9 cellular contexts compared by ENCODE assay signal in genomic region chr22:21570398-21570797, GRCh38. TPM values are rescaled to one million over a fixed set of nuclear protein-coding genes. Genes with fewer than 3 reads are reported as not detected.
DNase-seq lines count a peak whose midpoint lies in the region; ATAC-seq and TF ChIP-seq lines count a peak whose summit lies in the region.
"Had no signal": no experiment of that assay in that cellular context is flagged by ENCODE, and none has a peak within 500 bp of the region (broad histone marks: within the 10 kb centered on the region; RNA-seq: fewer than 3 reads in every experiment).

No MANE protein-coding gene starts in this region.

- ATAC-seq in DND-41 (ENCODE audit: insufficient read depth, low read depth), result no peak
- ATAC-seq in heart left ventricle, result no peak

- no peak overlapping the region for H2AFZ ChIP-seq in ACC112 (ENCODE audit: low read length, unreplicated experiment)
- no peak overlapping the region for H2AFZ ChIP-seq in DND-41 (ENCODE audit: low read depth, low read length)
- no peak overlapping the region for H2AFZ ChIP-seq in hepatocyte

- H3K9me3 ChIP-seq in DND-41 (ENCODE audit: insufficient read depth, low read length, severe bottlenecking) (no peaks in the 10 kb centered on the region), SK-N-MC (ENCODE audit: low read depth, low read length) (no peaks in the 10 kb centered on the region), hepatocyte (ENCODE audit: low read depth) (no peaks in the 10 kb centered on the region), suprapubic skin (no peaks in the 10 kb centered on the region), heart left ventricle (no peaks in the 10 kb centered on the region)

- H4K20me1 ChIP-seq in DND-41 (ENCODE audit: insufficient read depth, low read length) (peaks cover 68% of the 10 kb centered on the region), hepatocyte (ENCODE audit: insufficient read depth, poor library complexity, severe bottlenecking) (peaks cover 74% of the 10 kb centered on the region)

- H3K79me2 ChIP-seq in ACC112 (ENCODE audit: control insufficient read depth, insufficient read depth, low read length, unreplicated experiment) (peaks cover 75% of the 10 kb centered on the region), DND-41 (ENCODE audit: insufficient read depth, low read length) (peaks cover 82% of the 10 kb centered on the region), hepatocyte (peaks cover 78% of the 10 kb centered on the region)

- H3K4me3 ChIP-seq in ACC112 (ENCODE audit: low read depth, low read length), result peak overlapping the region; percentile 47
- peak overlapping the region in 1 of 2 experiments; percentile 89; a peak in 1 of 4 replicates for H3K4me3 ChIP-seq in DND-41 (ENCODE audit: low read depth in 1 of 2, low read length in 2 of 2)
- H3K4me3 ChIP-seq in SK-N-MC, result peak overlapping the region; percentile 82
- no peak overlapping the region for H3K4me3 ChIP-seq in hepatocyte
- no peak overlapping the region for H3K4me3 ChIP-seq in suprapubic skin
- H3K4me3 ChIP-seq in heart left ventricle, result peak overlapping the region in 1 of 12 donors; percentile 98

- no peak for TF ChIP-seq POLR2A in suprapubic skin (IDR thresholded peaks at IDR 0.05)
- no peak for TF ChIP-seq POLR2A in heart left ventricle (IDR thresholded peaks at IDR 0.05)

- WGBS in hepatocyte (ENCODE audit: low lambda C conversion rate, missing lambda C conversion rate), result 65% methylated on average over 4 of the region's 4 CpGs
- WGBS in suprapubic skin, result 47% methylated on average over 4 of the region's 4 CpGs
- 48 to 57% (median 50%) methylated on average over 4 of the region's 4 CpGs for WGBS in heart left ventricle, 4 donors

- H3K27me3 ChIP-seq in ACC112 (ENCODE audit: insufficient read depth, low read length) (no peaks in the 10 kb centered on the region), DND-41 (ENCODE audit: insufficient read depth, low read length, poor library complexity) (no peaks in the 10 kb centered on the region), hepatocyte (no peaks in the 10 kb centered on the region), suprapubic skin (no peaks in the 10 kb centered on the region), heart left ventricle (no peaks in the 10 kb centered on the region)

- H3K4me2 ChIP-seq in DND-41 (ENCODE audit: insufficient read depth, low read length) (peak overlapping the region; percentile 91), hepatocyte (peak overlapping the region; percentile 84)

- H3K9ac ChIP-seq in DND-41 (ENCODE audit: low read depth, low read length), result peak overlapping the region; percentile 95; the same call in 1 of the 2 replicates
- peak overlapping the region; percentile 46 for H3K9ac ChIP-seq in SK-N-MC (ENCODE audit: insufficient read length)

- no peaks in the 10 kb centered on the region for H3K9me2 ChIP-seq in hepatocyte (replicated peaks; ENCODE audit: insufficient read depth)

- intact Hi-C loops in heart left ventricle (cut with DNase I), result loop anchor here in 2 of 10 donors (5.0 kb wide), 2 partner anchors 37 to 52 kb away; no protein-coding TSS in a partner anchor

- H3K27ac ChIP-seq in ACC112 (ENCODE audit: low read depth, low read length) (no peak overlapping the region), DND-41 (ENCODE audit: low read length) (no peak overlapping the region), SK-N-MC (peak overlapping the region; percentile 65), hepatocyte (no peak overlapping the region), suprapubic skin (no peak overlapping the region), heart left ventricle (peak overlapping the region in 1 of 12 donors; percentile 59)

- TF ChIP-seq CTCF in DND-41 (IDR thresholded peaks at IDR 0.05; ENCODE audit: borderline replicate concordance, extremely low read depth, low read length, poor library complexity, severe bottlenecking) (no peak), hepatocyte (IDR thresholded peaks at IDR 0.05; ENCODE audit: poor library complexity) (no peak), suprapubic skin (IDR thresholded peaks at IDR 0.05) (no peak), heart left ventricle (IDR thresholded peaks at IDR 0.05) (no peak)

- H3K4me1 ChIP-seq in ACC112 (ENCODE audit: control insufficient read depth, insufficient read depth, low read length, unreplicated experiment) (peaks cover 30% of the 10 kb centered on the region), DND-41 (ENCODE audit: insufficient read depth, low read length) (peaks cover 52% of the 10 kb centered on the region), hepatocyte (ENCODE audit: insufficient read depth) (peaks cover 50% of the 10 kb centered on the region), suprapubic skin (peaks cover 62% of the 10 kb centered on the region), heart left ventricle (peaks cover 4 to 69% (median 59%) of the 10 kb centered on the region in 12 donors)

- TF ChIP-seq EP300 in suprapubic skin (IDR thresholded peaks at IDR 0.05), result no peak

- H3K36me3 ChIP-seq in ACC112 (ENCODE audit: insufficient read depth, low read length), result no peaks in the 10 kb centered on the region
- H3K36me3 ChIP-seq in DND-41 (ENCODE audit: insufficient read depth, low read length), result peaks cover 46% of the 10 kb centered on the region
- peaks cover 6% of the 10 kb centered on the region; the same call in 1 of the 2 replicates for H3K36me3 ChIP-seq in SK-N-MC (ENCODE audit: insufficient read depth, low read length)
- no peaks in the 10 kb centered on the region for H3K36me3 ChIP-seq in hepatocyte (replicated peaks; ENCODE audit: insufficient read depth, low read depth)
- no peaks in the 10 kb centered on the region for H3K36me3 ChIP-seq in suprapubic skin
- peaks cover 0 to 6% (median 0%) of the 10 kb centered on the region in 9 donors for H3K36me3 ChIP-seq in heart left ventricle

- no peak for DNase-seq in DND-41
- DNase-seq in SK-N-MC (ENCODE audit: low read depth, low spot score), result no peak
- no peak for DNase-seq in hepatocyte (ENCODE audit: low spot score)
- no peak for DNase-seq in suprapubic skin (ENCODE audit: low spot score in 2 of 2)
- no peak for DNase-seq in HuH-7.5 (ENCODE audit: low spot score)
- no peak for DNase-seq in heart left ventricle
- no peak for DNase-seq in ACHN
- DNase-seq: NCI-H1930 had no signal

- in situ Hi-C loops in ACHN (cut with HindIII; ENCODE audit: low pct_ligation_motif_present, low pct_unique_long_range_greater_than_20kb, low sequenced_read_pairs), result no loop called here

RNA-seq across cellular contexts. Expression of gene UBE2L3, which starts 2.9 kb away (rescaled TPM):
- total RNA-seq in hepatocyte, result 49.3 and 52.0 TPM in 2 replicates
- 85.7 and 91.0 TPM in 2 replicates for polyA plus RNA-seq in hepatocyte
- total RNA-seq in suprapubic skin, result 10 to 100 TPM; 28.6 to 52.2 (median 48.1) TPM
- total RNA-seq in heart left ventricle, result 10 to 100 TPM; 42.9 to 73.1 (median 50.3) TPM
- 10 to 100 TPM; 63.8 to 64.8 TPM for polyA plus RNA-seq in heart left ventricle

RNA-seq across cellular contexts. Expression of gene RIMBP3C, which starts 19.1 kb away (rescaled TPM):
- total RNA-seq in hepatocyte (0.30 and 0.32 TPM in 2 replicates), suprapubic skin (under 1 TPM in 1 of 4 donors, not detected in 3; 0.19 TPM), heart left ventricle (under 1 TPM in 4 of 9 donors, not detected in 5; 0.08 to 0.37 (median 0.19) TPM)
- polyA plus RNA-seq in hepatocyte (0.05 TPM in 1 of 2 replicates, not detected in the other), heart left ventricle (not detected)

RNA-seq across cellular contexts. Expression of gene YDJC, which starts 59.4 kb away (rescaled TPM):
- total RNA-seq in hepatocyte, result 24.1 and 34.6 TPM in 2 replicates
- 44.5 and 49.8 TPM in 2 replicates for polyA plus RNA-seq in hepatocyte
- 10 to 100 TPM; 28.6 to 34.6 (median 30.9) TPM for total RNA-seq in suprapubic skin
- total RNA-seq in heart left ventricle, result 10 to 100 TPM in 2 of 9 donors, 1 to 10 TPM in 7; 3.0 to 19.8 (median 5.4) TPM
- polyA plus RNA-seq in heart left ventricle, result 10 to 100 TPM in 1 of 2 donors, 1 to 10 TPM in 1; 8.1 to 17.5 TPM

Comparison
In these comparisons a context has a peak if more than half of its experiments do, and no peak if none do; other contexts are left out.
1. H3K4me3 ChIP-seq: peak in ACC112 (single experiment) and SK-N-MC (single experiment); none in hepatocyte (single experiment) and suprapubic skin (single experiment).